In the genomic region with DNA sequence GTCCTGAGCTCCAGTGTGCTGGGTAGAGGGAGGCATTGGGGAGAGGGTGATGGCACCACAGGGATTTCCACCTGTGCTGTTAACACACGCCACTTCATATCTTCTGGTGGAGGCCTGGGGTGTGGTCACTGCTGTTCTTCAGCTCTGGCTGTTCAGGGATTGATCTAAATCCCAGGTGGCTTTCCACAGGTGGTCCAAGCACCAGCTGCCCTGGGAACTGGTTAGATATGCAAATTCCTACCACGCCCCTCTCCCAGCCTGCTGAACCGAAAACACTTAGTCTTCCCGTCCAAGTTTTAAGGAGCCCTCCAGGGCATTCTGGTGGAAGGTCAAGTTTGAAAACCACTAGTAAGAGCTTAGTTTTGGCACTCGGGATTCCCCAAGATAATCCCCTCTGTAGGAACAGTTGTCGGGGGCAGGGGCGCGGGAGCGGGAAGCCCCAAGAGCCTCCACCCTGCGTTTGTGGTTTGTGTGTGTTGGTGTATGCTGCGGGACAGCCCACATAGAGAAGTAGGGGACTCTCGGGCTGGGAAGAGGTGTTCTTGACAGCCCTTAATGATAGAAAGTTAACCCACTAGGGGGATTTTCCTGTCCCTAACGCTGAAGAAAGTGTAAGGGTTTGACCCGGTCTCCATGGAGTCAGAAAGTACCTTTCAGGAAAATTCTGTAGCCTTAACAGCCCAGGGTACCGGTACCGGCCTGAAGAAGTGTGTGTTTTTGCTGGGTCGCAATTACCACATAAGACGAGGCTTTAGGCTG, we compare ENCODE assay signal across 9 cellular contexts. TPM values are rescaled to one million over a fixed set of nuclear protein-coding genes. Genes with fewer than 3 reads are reported as not detected.
DNase-seq lines count a peak whose midpoint lies in the region; ATAC-seq and TF ChIP-seq lines count a peak whose summit lies in the region.
"Had no signal": no experiment of that assay in that cellular context is flagged by ENCODE, and none has a peak within 500 bp of the region (broad histone marks: within the 10 kb centered on the region; RNA-seq: fewer than 3 reads in every experiment).

No MANE protein-coding gene starts in this region.

- H3K36me3 ChIP-seq in OCI-LY3 (replicated peaks; ENCODE audit: low read depth, low read length), result no peaks in the 10 kb centered on the region
- H3K36me3 ChIP-seq in left lung, result peaks cover 0 to 58% of the 10 kb centered on the region in 2 donors
- peaks cover 27% of the 10 kb centered on the region for H3K36me3 ChIP-seq in thoracic aorta
- H3K36me3 ChIP-seq in PC-9 (ENCODE audit: low read depth), result no peaks in the 10 kb centered on the region

- no peaks in the 10 kb centered on the region for H3K79me2 ChIP-seq in OCI-LY3 (ENCODE audit: low read length)
- H3K79me2 ChIP-seq in PC-9 (ENCODE audit: low read depth), result peaks cover 22% of the 10 kb centered on the region

- CTCF ChIA-PET in PC-9 (lab: Charles Lee), result no interaction called here

- H3F3A ChIP-seq in PC-9 (ENCODE audit: insufficient read depth, low read depth), result peaks cover 7% of the 10 kb centered on the region; the same call in 1 of the 2 replicates

- H3K9me3 ChIP-seq in OCI-LY3 (ENCODE audit: insufficient read depth, low read length), result no peaks in the 10 kb centered on the region
- H3K9me3 ChIP-seq in left lung, result no peaks in the 10 kb centered on the region
- H3K9me3 ChIP-seq in thoracic aorta, result no peaks in the 10 kb centered on the region
- no peaks in the 10 kb centered on the region for H3K9me3 ChIP-seq in PC-9 (ENCODE audit: insufficient read depth, low read depth)
- H3K9me3 ChIP-seq: A549 had no signal

- peak overlapping the region; percentile 84 for H3K9ac ChIP-seq in OCI-LY3 (ENCODE audit: low read length)

- TF ChIP-seq CTCF in OCI-LY3 (IDR thresholded peaks at IDR 0.05; ENCODE audit: low read depth, low read length) (no peak), left lung (IDR thresholded peaks at IDR 0.05) (no peak), thoracic aorta (IDR thresholded peaks at IDR 0.05) (no peak), PC-9 (conservative IDR thresholded peaks at IDR 0.05) (no peak)

- POLR2A ChIA-PET in PC-9 (lab: Charles Lee; ENCODE audit: unreplicated experiment), result interaction anchor here (0.6 kb wide), 1 partner anchor 66 kb away, joined by 4 read pairs; no protein-coding TSS in a partner anchor

- peak; percentile 4 for ATAC-seq in left lung
- no peak for ATAC-seq in thoracic aorta (ENCODE audit: insufficient number of reproducible peaks, low FRiP score, low read depth)

- H3K4me3 ChIP-seq in OCI-LY3 (ENCODE audit: low read length) (peak overlapping the region; percentile 79), left lung (no peak overlapping the region), thoracic aorta (no peak overlapping the region), PC-9 (no peak overlapping the region)

- H3K27ac ChIP-seq in OCI-LY3 (ENCODE audit: low read length), result peak overlapping the region; percentile 61
- peak overlapping the region; percentile 74 to 82 for H3K27ac ChIP-seq in left lung
- peak overlapping the region; percentile 82 to 87 for H3K27ac ChIP-seq in thoracic aorta
- no peak overlapping the region for H3K27ac ChIP-seq in PC-9

- intact Hi-C loops in left lung (cut with DNase I), result no loop called here
- intact Hi-C loops in PC-9 (cut with micrococcal nuclease; ENCODE audit: unreplicated experiment), result loop anchor here (1.0 kb wide), 2 partner anchors 14 to 41 kb away; partner anchors contain the start of gene RASSF4

- H2AFZ ChIP-seq in OCI-LY3 (ENCODE audit: low read depth, low read length) (no peak overlapping the region), PC-9 (no peak overlapping the region)

- H3K27me3 ChIP-seq in OCI-LY3 (ENCODE audit: low read depth, low read length) (no peaks in the 10 kb centered on the region), left lung (no peaks in the 10 kb centered on the region), thoracic aorta (replicated peaks; ENCODE audit: insufficient read depth) (no peaks in the 10 kb centered on the region), PC-9 (ENCODE audit: insufficient read depth, low read depth) (no peaks in the 10 kb centered on the region)

- H3K4me2 ChIP-seq in OCI-LY3 (ENCODE audit: low read length) (peak overlapping the region; percentile 100), PC-9 (no peak overlapping the region)

- H4K20me1 ChIP-seq in OCI-LY3 (ENCODE audit: insufficient read depth, low read length) (no peaks in the 10 kb centered on the region), PC-9 (ENCODE audit: insufficient read depth) (peaks cover 9% of the 10 kb centered on the region)

- peaks cover 40% of the 10 kb centered on the region for H3K4me1 ChIP-seq in OCI-LY3 (ENCODE audit: low read length)
- H3K4me1 ChIP-seq in left lung, result peaks cover 23 to 90% of the 10 kb centered on the region in 2 donors
- peaks cover 11 to 47% of the 10 kb centered on the region in 2 donors for H3K4me1 ChIP-seq in thoracic aorta (ENCODE audit: control insufficient read depth in 1 of 2, low read depth in 2 of 2)
- peaks cover 43% of the 10 kb centered on the region for H3K4me1 ChIP-seq in PC-9 (replicated peaks; ENCODE audit: insufficient read depth)

- peak; percentile 10 for DNase-seq in NCI-H510A treated with DMSO at 0.1 percent for 48 hours (lab: John Stamatoyannopoulos, UW)
- DNase-seq in NCI-H510A (lab: John Stamatoyannopoulos, UW), result no peak
- DNase-seq in left lung, result no peak
- DNase-seq in thoracic aorta (ENCODE audit: low spot score), result no peak
- no peak for DNase-seq in PC-9
- DNase-seq in NCI-H1694 treated with DMSO at 0.1 percent for 48 hours (lab: John Stamatoyannopoulos, UW), result no peak
- no peak for DNase-seq in effector CD4-positive, alpha-beta T cell

- no TSS peak for BruUV-seq in PC-9 (replicated peaks; lab: Mats Ljungman, UMichigan)

- no peaks in the 10 kb centered on the region for H3K9me2 ChIP-seq in PC-9 (ENCODE audit: insufficient read depth)

RNA-seq across cellular contexts. Expression of gene DEPP1, which starts 5.1 kb away (rescaled TPM):
- total RNA-seq in left lung (10 to 100 TPM; 25.4 to 33.9 TPM), thoracic aorta (100 to 1,000 TPM; 473 to 661 TPM), PC-9 (2021) (13.2 and 15.1 TPM in 2 replicates)

RNA-seq across cellular contexts. Expression of gene RASSF4, which starts 13.9 kb away (rescaled TPM):
- total RNA-seq in left lung (10 to 100 TPM; 52.2 to 54.7 TPM), thoracic aorta (10 to 100 TPM; 48.5 to 68.5 TPM), PC-9 (2021) (6.5 and 7.6 TPM in 2 replicates)

RNA-seq across cellular contexts. Expression of gene ZNF22, which starts 27.2 kb away (rescaled TPM):
- total RNA-seq in left lung, result 10 to 100 TPM; 19.3 to 24.0 TPM
- total RNA-seq in thoracic aorta, result 10 to 100 TPM; 16.6 to 20.7 TPM
- 22.4 and 29.9 TPM in 2 replicates for total RNA-seq in PC-9 (2021)

Comparison
In these comparisons a context has a peak if more than half of its experiments do, and no peak if none do; other contexts are left out.
1. RNA of gene DEPP1, which starts 5.1 kb away (total RNA-seq): 473 to 661 TPM in thoracic aorta; 25.4 to 33.9 TPM in left lung and 13.2 to 15.1 TPM in PC-9; every median in the first group is over 10 times any median in the second.